ENCODE assay signal across 26 cellular contexts in genomic region chr10:101092742-101093386, GRCh38. TPM values are rescaled to one million over a fixed set of nuclear protein-coding genes. Genes with fewer than 3 reads are reported as not detected.
"Had no signal": no experiment of that assay in that cellular context is flagged by ENCODE, and none has a peak within 500 bp of the region (broad histone marks: within the 10 kb centered on the region; RNA-seq: fewer than 3 reads in every experiment).

No MANE protein-coding gene starts in this region.

- H3K4me1 ChIP-seq: ascending aorta, left lung, thyroid gland, upper lobe of right lung had no signal

- ATAC-seq: activated naive CD4-positive, alpha-beta T cell treated with anti-CD3 and anti-CD28 coated beads, Interleukin-2, amount 50 U/mL, for 72 hours; activated T-helper 17 cell treated with anti-CD3 and anti-CD28 coated beads, Interleukin-2, amount 50 U/mL, for 72 hours; left lung; naive thymus-derived CD4-positive, alpha-beta T cell; stimulated activated naive CD8-positive, alpha-beta T cell treated with anti-CD3 and anti-CD28 coated beads, Interleukin-15, Interleukin-2, amounts not matched to agents 100 U/mL and 50 U/mL, for 24 hours; upper lobe of right lung had no signal

- H3K27ac ChIP-seq: ascending aorta, brain microvascular endothelial cell, left lung, thyroid gland, upper lobe of right lung had no signal

- H3K9me3 ChIP-seq: ascending aorta, left lung, thyroid gland, upper lobe of right lung had no signal

- DNase-seq: activated CD4-positive, alpha-beta T cell treated with anti-CD3 and anti-CD28 coated beads for 1 hour; activated CD4-positive, alpha-beta T cell treated with anti-CD3 and anti-CD28 coated beads, Interleukin-2, amount 50 U/mL, for 1 hour; activated T-cell treated with anti-CD3 and anti-CD28 coated beads, Interleukin-2, amount 50 U/mL, for 24 hours; brain microvascular endothelial cell; caudate nucleus; effector CD4-positive, alpha-beta T cell; erythroblast; foreskin melanocyte; kidney; left lung; naive thymus-derived CD4-positive, alpha-beta T cell; retina; stimulated activated CD4-positive, alpha-beta T cell treated with anti-CD3 and anti-CD28 coated beads, Interleukin-12 subunit alpha, Interleukin-12 subunit beta, amount 100 ng/mL, for 4 hours; stimulated activated CD4-positive, alpha-beta T cell treated with anti-CD3 and anti-CD28 coated beads, Interleukin-4, amount 100 ng/mL, for 4 hours; stimulated activated naive CD8-positive, alpha-beta T cell treated with anti-CD3 and anti-CD28 coated beads, Interleukin-15, Interleukin-2, amounts not matched to agents 100 U/mL and 50 U/mL, for 24 hours; substantia nigra; thyroid gland; upper lobe of right lung had no signal

- H3K4me3 ChIP-seq: ascending aorta, left lung, lung, thyroid gland, upper lobe of right lung had no signal

- H3K9me3 Mint-ChIP-seq: activated naive CD4-positive, alpha-beta T cell treated with anti-CD3 and anti-CD28 coated beads, Interleukin-2, amount 50 U/mL, for 72 hours; activated T-cell treated with anti-CD3 and anti-CD28 coated beads, Interleukin-2, amount 50 U/mL, for 24 hours; activated T-helper 17 cell treated with anti-CD3 and anti-CD28 coated beads, Interleukin-2, amount 50 U/mL, for 72 hours; dendritic cell treated with granulocyte-macrophage colony-stimulating factor and Interleukin-4, amounts not matched to agents 40 ng/mL and 50 ng/mL, for 4 days; naive thymus-derived CD4-positive, alpha-beta T cell had no signal

- H3K27me3 ChIP-seq: thyroid gland had no signal

- FAIRE-seq: kidney had no signal

- H3K36me3 ChIP-seq: ascending aorta, brain microvascular endothelial cell, left lung, thyroid gland, upper lobe of right lung had no signal

- H3K4me1 Mint-ChIP-seq: activated T-helper 17 cell treated with anti-CD3 and anti-CD28 coated beads, Interleukin-2, amount 50 U/mL, for 72 hours had no signal

- H3K27ac Mint-ChIP-seq: activated naive CD4-positive, alpha-beta T cell treated with anti-CD3 and anti-CD28 coated beads, Interleukin-2, amount 50 U/mL, for 72 hours; activated T-cell treated with anti-CD3 and anti-CD28 coated beads, Interleukin-2, amount 50 U/mL, for 24 hours; activated T-helper 17 cell treated with anti-CD3 and anti-CD28 coated beads, Interleukin-2, amount 50 U/mL, for 72 hours; dendritic cell treated with granulocyte-macrophage colony-stimulating factor and Interleukin-4, amounts not matched to agents 40 ng/mL and 50 ng/mL, for 4 days; progenitor cell of endocrine pancreas had no signal

- H3K4me3 Mint-ChIP-seq: activated T-cell treated with anti-CD3 and anti-CD28 coated beads, Interleukin-2, amount 50 U/mL, for 24 hours; activated T-helper 17 cell treated with anti-CD3 and anti-CD28 coated beads, Interleukin-2, amount 50 U/mL, for 72 hours; dendritic cell treated with granulocyte-macrophage colony-stimulating factor and Interleukin-4, amounts not matched to agents 40 ng/mL and 50 ng/mL, for 4 days; naive thymus-derived CD4-positive, alpha-beta T cell had no signal

RNA-seq across cellular contexts. Expression of gene KAZALD1, which starts 31.1 kb away (rescaled TPM):
- polyA plus RNA-seq: naive thymus-derived CD4-positive, alpha-beta T cell had no signal

RNA-seq across cellular contexts. Expression of gene TLX1, which starts 38.2 kb away (rescaled TPM):
- total RNA-seq: activated naive CD4-positive, alpha-beta T cell treated with anti-CD3 and anti-CD28 coated beads, Interleukin-2, amount 50 U/mL, for 72 hours; activated T-helper 17 cell treated with anti-CD3 and anti-CD28 coated beads, Interleukin-2, amount 50 U/mL, for 72 hours; ascending aorta; kidney; left lung; lung; naive thymus-derived CD4-positive, alpha-beta T cell; osteocyte; progenitor cell of endocrine pancreas; T-helper 2 cell treated with Interferon-gamma antibody and Interleukin-4, amounts not matched to agents 100 ng/mL and 5 ng/mL, for 36 hours; thyroid gland; upper lobe of right lung had no signal
- polyA plus RNA-seq: lung; naive thymus-derived CD4-positive, alpha-beta T cell had no signal
